11 cellular contexts compared by ENCODE assay signal in the genomic region with DNA sequence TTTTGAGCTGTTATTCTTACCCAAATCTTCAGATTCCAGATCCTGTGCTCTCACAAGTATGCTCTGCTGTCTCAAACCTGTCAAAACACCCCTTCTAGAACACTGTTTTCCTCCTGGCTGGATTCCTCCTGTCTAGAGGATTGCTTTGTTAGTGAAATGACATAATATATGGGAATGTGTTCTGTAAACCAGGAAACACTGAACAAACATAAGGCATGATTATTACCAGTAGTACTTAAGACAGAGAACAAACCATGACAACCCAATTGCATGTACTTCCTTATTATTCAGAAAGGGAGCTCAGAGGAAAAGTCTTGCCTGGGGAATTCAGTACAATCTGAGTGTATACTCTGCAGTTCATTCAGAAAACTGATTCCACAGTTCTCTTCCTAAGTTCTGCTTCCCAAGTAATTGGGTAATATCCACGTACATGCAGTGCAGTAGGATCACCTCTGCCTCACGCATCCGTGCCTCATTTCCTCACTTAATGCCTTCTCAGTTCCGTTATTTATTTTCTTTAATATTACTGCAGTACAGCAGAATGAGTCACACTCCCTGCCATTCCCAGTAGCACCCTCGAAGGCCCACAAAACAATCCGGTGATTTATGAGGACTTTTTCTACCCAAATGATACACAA.
DNase-seq lines count a peak whose midpoint lies in the region; ATAC-seq and TF ChIP-seq lines count a peak whose summit lies in the region.
"Had no signal": no experiment of that assay in that cellular context is flagged by ENCODE, and none has a peak within 500 bp of the region (broad histone marks: within the 10 kb centered on the region; RNA-seq: fewer than 3 reads in every experiment).

No MANE protein-coding gene starts in this region.

- POLR2A ChIA-PET in activated CD8-positive, alpha-beta T cell treated with anti-CD3 and anti-CD28 coated beads for 36 hours (lab: Charles Lee) = interaction anchor here (0.6 kb wide), 1 partner anchor 32 kb away, joined by 3 read pairs; no protein-coding TSS in a partner anchor

- TF ChIP-seq POLR2A in gastrocnemius medialis (IDR thresholded peaks at IDR 0.05) = no peak

- no peaks in the 10 kb centered on the region for H3K9me3 ChIP-seq in gastrocnemius medialis

- peaks cover 11% of the 10 kb centered on the region for H3K9me3 Mint-ChIP-seq in activated CD8-positive, alpha-beta T cell treated with anti-CD3 and anti-CD28 coated beads for 36 hours

- no peak overlapping the region for H3K4me3 Mint-ChIP-seq in activated CD8-positive, alpha-beta T cell treated with anti-CD3 and anti-CD28 coated beads for 36 hours

- no peaks in the 10 kb centered on the region for H3K36me3 Mint-ChIP-seq in activated CD8-positive, alpha-beta T cell treated with anti-CD3 and anti-CD28 coated beads for 36 hours (ENCODE audit: low read depth)

- CTCF ChIA-PET in activated CD8-positive, alpha-beta T cell treated with anti-CD3 and anti-CD28 coated beads for 36 hours (lab: Charles Lee) = no interaction called here

- no peak for ATAC-seq in gastrocnemius medialis
- ATAC-seq in activated CD8-positive, alpha-beta T cell treated with anti-CD3 and anti-CD28 coated beads for 36 hours = no peak

- no peak for TF ChIP-seq CTCF in gastrocnemius medialis (IDR thresholded peaks at IDR 0.05 in 4 of 5, conservative IDR thresholded peaks at IDR 0.05 in 1 of 5)
- TF ChIP-seq CTCF in activated CD8-positive, alpha-beta T cell treated with anti-CD3 and anti-CD28 coated beads for 36 hours (IDR thresholded peaks at IDR 0.05) = no peak

- no peaks in the 10 kb centered on the region for H3K27me3 Mint-ChIP-seq in activated CD8-positive, alpha-beta T cell treated with anti-CD3 and anti-CD28 coated beads for 36 hours

- no peaks in the 10 kb centered on the region for H3K27me3 ChIP-seq in gastrocnemius medialis

- DNase-seq in COLO829 (ENCODE audit: low spot score) (peak; percentile 28), NCI-H460 (ENCODE audit: extremely low read depth, low read depth) (peak; percentile 87), epithelial cell of prostate (ENCODE audit: low read depth, low spot score) (peak; percentile 24), non-pigmented ciliary epithelial cell (ENCODE audit: low read depth) (peak; percentile 87), AML-193 (lab: John Stamatoyannopoulos, UW) (no peak), gastrocnemius medialis (no peak), cerebellum (ENCODE audit: low spot score) (no peak)
- DNase-seq in activated CD8-positive, alpha-beta T cell treated with anti-CD3 and anti-CD28 coated beads for 36 hours = no peak
- DNase-seq: NCI-H1092 treated with DMSO at 0.1 percent for 48 hours; RPMI8226; stimulated activated CD4-positive, alpha-beta T cell treated with anti-CD3 and anti-CD28 coated beads, Interleukin-4, amount 100 ng/mL, for 4 hours had no signal

- no peaks in the 10 kb centered on the region for H3K4me1 Mint-ChIP-seq in activated CD8-positive, alpha-beta T cell treated with anti-CD3 and anti-CD28 coated beads for 36 hours (ENCODE audit: low read depth)

- no peaks in the 10 kb centered on the region for H3K4me1 ChIP-seq in gastrocnemius medialis

- H3K36me3 ChIP-seq in gastrocnemius medialis = no peaks in the 10 kb centered on the region

- intact Hi-C loops in gastrocnemius medialis (cut with DNase I; ENCODE audit: low total_unique reads) = no loop called here
- intact Hi-C loops in activated CD8-positive, alpha-beta T cell treated with anti-CD3 and anti-CD28 coated beads for 36 hours (cut with micrococcal nuclease) = no loop called here

- in situ Hi-C loops in gastrocnemius medialis (cut with MboI; ENCODE audit: low sequenced_read_pairs in 4 of 4) = no loop called here

- no peak overlapping the region for H3K4me3 ChIP-seq in gastrocnemius medialis

- no peak overlapping the region for H3K27ac Mint-ChIP-seq in activated CD8-positive, alpha-beta T cell treated with anti-CD3 and anti-CD28 coated beads for 36 hours

- H3K27ac ChIP-seq in epithelial cell of prostate (peak overlapping the region; percentile 60), gastrocnemius medialis (no peak overlapping the region)

Comparison
In these comparisons a context has a peak if more than half of its experiments do, and no peak if none do; other contexts are left out.
1. DNase-seq: peak in COLO829 (single experiment), NCI-H460 (single experiment), epithelial cell of prostate (single experiment) and non-pigmented ciliary epithelial cell (single experiment); none in AML-193 (0 of 2), gastrocnemius medialis (0 of 2), cerebellum (single experiment) and activated CD8-positive, alpha-beta T cell treated with anti-CD3 and anti-CD28 coated beads for 36 hours (single experiment).